28 cellular contexts compared by ENCODE assay signal in the genomic region with DNA sequence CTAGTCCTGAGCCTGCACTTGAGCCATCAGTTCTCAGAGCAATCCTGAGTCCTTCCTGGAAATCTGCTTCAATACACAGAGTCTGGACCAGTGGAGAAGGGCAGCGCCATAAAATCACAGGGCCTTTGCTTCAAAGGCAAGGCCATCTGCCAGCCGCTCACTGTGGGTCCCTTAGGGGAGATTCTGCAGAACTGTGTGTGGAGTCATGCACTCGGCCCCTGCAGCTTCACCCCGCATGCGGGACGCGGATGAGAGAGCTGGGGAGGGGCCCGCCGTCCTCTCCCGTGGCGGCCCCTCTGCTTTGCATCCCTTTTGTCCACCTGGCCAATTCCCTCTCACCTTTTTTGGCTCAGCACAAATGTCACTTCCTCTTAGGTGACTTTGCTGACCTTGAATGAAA.
"Had no signal": no experiment of that assay in that cellular context is flagged by ENCODE, and none has a peak within 500 bp of the region (broad histone marks: within the 10 kb centered on the region; RNA-seq: fewer than 3 reads in every experiment).

No MANE protein-coding gene starts in this region.

- H3K9me3 Mint-ChIP-seq: naive thymus-derived CD4-positive, alpha-beta T cell; natural killer cell; nephron; neural crest cell; stimulated activated effector memory CD8-positive, alpha-beta T cell treated with anti-CD3 and anti-CD28 coated beads, Interleukin-12 subunit alpha, Interleukin-12 subunit beta, amount 100 ng/mL, for 72 hours; stimulated activated naive B cell treated with anti-CD40 and anti-IgM and Interleukin-4, amounts not matched to agents 10 μg/mL and 1 μg/mL and 100 μg/mL, for 72 hours; stimulated activated naive CD8-positive, alpha-beta T cell treated with anti-CD3 and anti-CD28 coated beads, Interleukin-15, Interleukin-2, amounts not matched to agents 100 ng/mL and 50 ng/mL, for 24 hours had no signal

- H3K4me3 Mint-ChIP-seq: naive thymus-derived CD4-positive, alpha-beta T cell; natural killer cell; nephron; neural crest cell; stimulated activated effector memory CD8-positive, alpha-beta T cell treated with anti-CD3 and anti-CD28 coated beads, Interleukin-12 subunit alpha, Interleukin-12 subunit beta, amount 100 ng/mL, for 72 hours; stimulated activated naive B cell treated with anti-CD40 and anti-IgM and Interleukin-4, amounts not matched to agents 10 μg/mL and 1 μg/mL and 100 μg/mL, for 72 hours; stimulated activated naive CD8-positive, alpha-beta T cell treated with anti-CD3 and anti-CD28 coated beads, Interleukin-15, Interleukin-2, amounts not matched to agents 100 ng/mL and 50 ng/mL, for 24 hours had no signal

- H3K4me1 Mint-ChIP-seq: naive thymus-derived CD4-positive, alpha-beta T cell; natural killer cell; stimulated activated effector memory CD8-positive, alpha-beta T cell treated with anti-CD3 and anti-CD28 coated beads, Interleukin-12 subunit alpha, Interleukin-12 subunit beta, amount 100 ng/mL, for 72 hours had no signal

- DNase-seq: naive thymus-derived CD4-positive, alpha-beta T cell; natural killer cell; nucleus accumbens; pancreas; psoas muscle; right cardiac atrium; right lobe of liver; sigmoid colon; small intestine; stimulated activated CD4-positive, alpha-beta T cell treated with anti-CD3 and anti-CD28 coated beads, Interleukin-15, amount 100 ng/mL, for 24 hours; stimulated activated CD4-positive, alpha-beta T cell treated with anti-CD3 and anti-CD28 coated beads, Interleukin-2, amount 100 ng/mL, for 24 hours; stimulated activated CD4-positive, alpha-beta T cell treated with anti-CD3 and anti-CD28 coated beads, Interleukin-2, amount 100 ng/mL, for 48 hours; stimulated activated CD4-positive, alpha-beta T cell treated with anti-CD3 and anti-CD28 coated beads, Interleukin-4, amount 100 ng/mL, for 24 hours; stimulated activated naive B cell treated with anti-CD40 and anti-IgM and Interleukin-4, amounts not matched to agents 10 μg/mL and 1 μg/mL and 100 μg/mL, for 72 hours; stimulated activated naive CD4-positive, alpha-beta T cell treated with Interleukin-2 at 50 U/mL for 16 hours; substantia nigra; thyroid gland; trophoblast cell had no signal

- H3K27me3 ChIP-seq: pancreas, right lobe of liver, sigmoid colon, thyroid gland, tibial nerve, upper lobe of left lung, vagina had no signal

- H3K4me1 ChIP-seq: right lobe of liver, sigmoid colon, upper lobe of left lung had no signal

- ATAC-seq: naive thymus-derived CD4-positive, alpha-beta T cell; natural killer cell; pancreas; psoas muscle; right cardiac atrium; right lobe of liver; stimulated activated effector memory CD8-positive, alpha-beta T cell treated with anti-CD3 and anti-CD28 coated beads, Interleukin-12 subunit alpha, Interleukin-12 subunit beta, amount 100 ng/mL, for 72 hours; stimulated activated naive B cell treated with anti-CD40 and anti-IgM and Interleukin-4, amounts not matched to agents 10 μg/mL and 1 μg/mL and 100 μg/mL, for 72 hours had no signal

- H3K27me3 Mint-ChIP-seq: stimulated activated naive CD8-positive, alpha-beta T cell treated with anti-CD3 and anti-CD28 coated beads, Interleukin-15, Interleukin-2, amounts not matched to agents 100 ng/mL and 50 ng/mL, for 24 hours had no signal

- H3K36me3 Mint-ChIP-seq: naive thymus-derived CD4-positive, alpha-beta T cell; natural killer cell; stimulated activated effector memory CD8-positive, alpha-beta T cell treated with anti-CD3 and anti-CD28 coated beads, Interleukin-12 subunit alpha, Interleukin-12 subunit beta, amount 100 ng/mL, for 72 hours; stimulated activated naive B cell treated with anti-CD40 and anti-IgM and Interleukin-4, amounts not matched to agents 10 μg/mL and 1 μg/mL and 100 μg/mL, for 72 hours had no signal

- H3K27ac ChIP-seq: neutrophil, pancreas, psoas muscle, right lobe of liver, sigmoid colon, suprapubic skin, thoracic aorta, thyroid gland, tibial nerve, upper lobe of left lung, vagina had no signal

- H3K4me3 ChIP-seq: pancreas, psoas muscle, right lobe of liver, sigmoid colon, suprapubic skin, thoracic aorta, thyroid gland, tibial nerve, upper lobe of left lung, vagina had no signal

- H3K36me3 ChIP-seq: neutrophil, pancreas, right lobe of liver, sigmoid colon, suprapubic skin, thoracic aorta, thyroid gland, tibial nerve, upper lobe of left lung, vagina had no signal

- H3K27ac Mint-ChIP-seq: naive thymus-derived CD4-positive, alpha-beta T cell; natural killer cell; stimulated activated effector memory CD8-positive, alpha-beta T cell treated with anti-CD3 and anti-CD28 coated beads, Interleukin-12 subunit alpha, Interleukin-12 subunit beta, amount 100 ng/mL, for 72 hours; stimulated activated naive B cell treated with anti-CD40 and anti-IgM and Interleukin-4, amounts not matched to agents 10 μg/mL and 1 μg/mL and 100 μg/mL, for 72 hours; stimulated activated naive CD8-positive, alpha-beta T cell treated with anti-CD3 and anti-CD28 coated beads, Interleukin-15, Interleukin-2, amounts not matched to agents 100 ng/mL and 50 ng/mL, for 24 hours had no signal

- H3K9me3 ChIP-seq: neutrophil, pancreas, psoas muscle, right lobe of liver, sigmoid colon, suprapubic skin, thoracic aorta, thyroid gland, tibial nerve, upper lobe of left lung, vagina had no signal
